ENCODE assay signal across 8 cellular contexts in the genomic region with DNA sequence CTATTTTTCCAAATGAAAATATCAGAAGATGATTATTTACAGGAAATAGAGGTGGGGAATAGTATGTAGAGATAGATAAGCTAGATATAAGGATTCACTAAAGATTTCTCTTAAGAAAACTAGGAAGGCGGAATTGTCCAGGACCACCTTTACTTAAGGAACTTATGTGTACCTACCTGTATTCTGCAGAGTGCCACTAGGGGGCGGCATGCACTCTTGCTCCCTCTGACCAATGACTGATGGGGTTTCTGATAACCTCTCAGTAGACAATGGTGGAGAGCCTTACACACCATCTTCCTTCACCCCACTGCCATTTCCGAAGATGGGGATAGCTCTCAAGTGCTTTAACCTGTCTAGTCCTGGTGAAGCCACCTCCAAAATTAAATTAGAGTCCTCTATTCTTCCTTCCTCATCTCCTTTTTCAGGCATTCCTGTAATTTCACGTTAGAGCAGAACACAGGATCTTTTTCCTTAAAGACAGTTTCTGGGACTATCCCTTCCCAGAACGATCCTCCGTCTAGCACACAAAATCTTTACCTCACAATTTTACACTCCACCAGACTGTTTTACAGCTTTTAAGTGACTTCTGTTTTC.
A peak's percentile ranks its signal among the peaks of the same experiment; 100 is the strongest.
DNase-seq lines count a peak whose midpoint lies in the region; ATAC-seq and TF ChIP-seq lines count a peak whose summit lies in the region.

No MANE protein-coding gene starts in this region.

- DNase-seq in NCI-H2171 treated with DMSO at 0.1 percent for 48 hours (lab: John Stamatoyannopoulos, UW): peak; percentile 0
- DNase-seq in NCI-H2171 (lab: John Stamatoyannopoulos, UW): no peak
- peak; percentile 20 for DNase-seq in T-helper 2 cell treated with Interferon-gamma antibody and Interleukin-4, amounts not matched to agents 5 μg/mL and 100 μg/mL, for 36 hours (ENCODE audit: low spot score)
- no peak for DNase-seq in fibroblast of the aortic adventitia (ENCODE audit: low read depth)
- peak; percentile 84 for DNase-seq in posterior vena cava (ENCODE audit: low spot score)
- no peak for DNase-seq in NCI-H2107 treated with DMSO at 0.1 percent for 48 hours (lab: John Stamatoyannopoulos, UW; ENCODE audit: unreplicated experiment)

- no peaks in the 10 kb centered on the region for H3K4me1 Mint-ChIP-seq in T-helper 2 cell treated with Interferon-gamma antibody and Interleukin-4, amounts not matched to agents 5 μg/mL and 100 μg/mL, for 36 hours (ENCODE audit: low read depth)

- no peaks in the 10 kb centered on the region for H3K27me3 Mint-ChIP-seq in T-helper 2 cell treated with Interferon-gamma antibody and Interleukin-4, amounts not matched to agents 5 μg/mL and 100 μg/mL, for 36 hours (ENCODE audit: low read depth)

- no peaks in the 10 kb centered on the region for H3K36me3 Mint-ChIP-seq in T-helper 2 cell treated with Interferon-gamma antibody and Interleukin-4, amounts not matched to agents 5 μg/mL and 100 μg/mL, for 36 hours (ENCODE audit: low read depth)

- no peak overlapping the region for H3K4me3 ChIP-seq in fibroblast of the aortic adventitia (ENCODE audit: low read depth, low read length)

- no peak overlapping the region for H3K27ac Mint-ChIP-seq in T-helper 2 cell treated with Interferon-gamma antibody and Interleukin-4, amounts not matched to agents 5 μg/mL and 100 μg/mL, for 36 hours

- H3K9me3 Mint-ChIP-seq in T-helper 2 cell treated with Interferon-gamma antibody and Interleukin-4, amounts not matched to agents 5 μg/mL and 100 μg/mL, for 36 hours: no peaks in the 10 kb centered on the region

- peak; percentile 75 for ATAC-seq in GM21447 (IDR thresholded peaks at IDR 0.05; ENCODE audit: unreplicated experiment)
- ATAC-seq in HG03571 (IDR thresholded peaks at IDR 0.05; ENCODE audit: unreplicated experiment): peak; percentile 71

- intact Hi-C loops in posterior vena cava (cut with DNase I): loop anchor here in 1 of 2 donors (2.0 kb wide), 1 partner anchor 37 kb away; no protein-coding TSS in a partner anchor

- peak; percentile 30 for TF ChIP-seq CTCF in fibroblast of the aortic adventitia (IDR thresholded peaks at IDR 0.05; ENCODE audit: insufficient read depth, low read length)

- H3K4me3 Mint-ChIP-seq in T-helper 2 cell treated with Interferon-gamma antibody and Interleukin-4, amounts not matched to agents 5 μg/mL and 100 μg/mL, for 36 hours: no peak overlapping the region

Comparison
In these comparisons a context has a peak if more than half of its experiments do, and no peak if none do; other contexts are left out.
1. DNase-seq: peak in NCI-H2171 treated with DMSO at 0.1 percent for 48 hours (single experiment), T-helper 2 cell treated with Interferon-gamma antibody and Interleukin-4, amounts not matched to agents 5 μg/mL and 100 μg/mL, for 36 hours (single experiment) and posterior vena cava (single experiment); none in NCI-H2171 (single experiment), fibroblast of the aortic adventitia (single experiment) and NCI-H2107 treated with DMSO at 0.1 percent for 48 hours (single experiment).